ENCODE assay signal across 1 cellular context in genomic region chr11:111870887-111871692, GRCh38.
TF ChIP-seq lines count a peak whose summit lies in the region.

Gene ALG9 (minus strand): TSS chr11:111871581. CDS start chr11:111871482, 99 bp downstream.

TF ChIP-seq in HepG2, 621 proteins besides CTCF, POLR2A, EP300 and RAD21 (continued from another document and continues in another):
- peak; percentile 83 for TF ChIP-seq ZNF142 (CRISPR knock-in tag; IDR thresholded peaks at IDR 0.05)
- peak; percentile 50 for TF ChIP-seq POGZ (CRISPR knock-in tag; IDR thresholded peaks at IDR 0.05)
- TF ChIP-seq NR2F6 (IDR thresholded peaks at IDR 0.05), result no peak
- TF ChIP-seq NR2F6 (CRISPR knock-in tag; IDR thresholded peaks at IDR 0.05), result 0 out of 2 replicates have a peak, but pooled peaks have one; percentile 2
- no peak for TF ChIP-seq NFYC (CRISPR knock-in tag; IDR thresholded peaks at IDR 0.05)
- TF ChIP-seq TBX2 (CRISPR knock-in tag; IDR thresholded peaks at IDR 0.05; ENCODE audit: borderline replicate concordance), result peak; percentile 35; the same call in 1 of the 2 replicates
- TF ChIP-seq SRF (IDR thresholded peaks at IDR 0.05; ENCODE audit: low read depth, low read length), result no peak
- TF ChIP-seq LCORL (IDR thresholded peaks at IDR 0.05), result no peak
- TF ChIP-seq LCORL (CRISPR knock-in tag; IDR thresholded peaks at IDR 0.05), result no peak
- TF ChIP-seq ATF7 (IDR thresholded peaks at IDR 0.05), result no peak
- no peak for TF ChIP-seq ATF7 (CRISPR knock-in tag; IDR thresholded peaks at IDR 0.05)
- TF ChIP-seq RFXANK (CRISPR knock-in tag; IDR thresholded peaks at IDR 0.05), result no peak
- peak; percentile 61; the same call in 1 of the 2 replicates for TF ChIP-seq SP4 (CRISPR knock-in tag; IDR thresholded peaks at IDR 0.05)
- TF ChIP-seq MAZ (IDR thresholded peaks at IDR 0.05; ENCODE audit: borderline replicate concordance, low read depth, low read length), result no peak
- TF ChIP-seq MAZ (CRISPR knock-in tag; IDR thresholded peaks at IDR 0.05; ENCODE audit: low read depth), result peak; percentile 66
- TF ChIP-seq FUBP1 (CRISPR knock-in tag; IDR thresholded peaks at IDR 0.05; ENCODE audit: borderline replicate concordance), result no peak
- TF ChIP-seq HMGXB4 (CRISPR knock-in tag; IDR thresholded peaks at IDR 0.05; ENCODE audit: borderline replicate concordance in 1 of 2, low read depth in 1 of 2), result peak; percentile 79 to 83; a peak in 3 of 4 replicates
- peak; percentile 70 for TF ChIP-seq SKI (IDR thresholded peaks at IDR 0.05; ENCODE audit: partially characterized antibody)
- TF ChIP-seq CHD4 (IDR thresholded peaks at IDR 0.05; ENCODE audit: borderline replicate concordance, low read length), result no peak
- peak; percentile 57; the same call in 1 of the 2 replicates for TF ChIP-seq ZNF644 (CRISPR knock-in tag; IDR thresholded peaks at IDR 0.05; ENCODE audit: low read depth)
- peak; percentile 52; the same call in 1 of the 2 replicates for TF ChIP-seq ZNF777 (CRISPR knock-in tag; IDR thresholded peaks at IDR 0.05)
- TF ChIP-seq BATF2 (CRISPR knock-in tag; IDR thresholded peaks at IDR 0.05), result no peak
- TF ChIP-seq HOXA3 (CRISPR knock-in tag; IDR thresholded peaks at IDR 0.05), result peak; percentile 79
- TF ChIP-seq ZNF710 (CRISPR knock-in tag; IDR thresholded peaks at IDR 0.05; ENCODE audit: borderline replicate concordance), result 0 out of 2 replicates have a peak, but pooled peaks have one; percentile 14
- no peak for TF ChIP-seq SALL2 (CRISPR knock-in tag; IDR thresholded peaks at IDR 0.05)
- TF ChIP-seq ZNF576 (CRISPR knock-in tag; IDR thresholded peaks at IDR 0.05), result no peak
- TF ChIP-seq FOXK2 (IDR thresholded peaks at IDR 0.05), result no peak
- TF ChIP-seq ZSCAN25 (CRISPR knock-in tag; IDR thresholded peaks at IDR 0.05), result peak; percentile 16; the same call in 1 of the 2 replicates
- TF ChIP-seq KAT7 (CRISPR knock-in tag; IDR thresholded peaks at IDR 0.05; ENCODE audit: borderline replicate concordance), result peak; percentile 74; the same call in 1 of the 2 replicates
- no peak for TF ChIP-seq NRL (CRISPR knock-in tag; IDR thresholded peaks at IDR 0.05; ENCODE audit: borderline replicate concordance)
- TF ChIP-seq ZNF629 (CRISPR knock-in tag; conservative IDR thresholded peaks at IDR 0.05), result 0 out of 2 replicates have a peak, but pooled peaks have one; percentile 33
- TF ChIP-seq ZNF570 (CRISPR knock-in tag; IDR thresholded peaks at IDR 0.05; ENCODE audit: borderline replicate concordance), result no peak
- no peak for TF ChIP-seq GLI4 (CRISPR knock-in tag; IDR thresholded peaks at IDR 0.05; ENCODE audit: borderline replicate concordance)
- TF ChIP-seq CSRNP1 (CRISPR knock-in tag; IDR thresholded peaks at IDR 0.05), result peak; percentile 82; the same call in 1 of the 2 replicates
- TF ChIP-seq ELF1 (CRISPR knock-in tag; IDR thresholded peaks at IDR 0.05), result 0 out of 2 replicates have a peak, but pooled peaks have one; percentile 29
- no peak for TF ChIP-seq ZNF550 (CRISPR knock-in tag; IDR thresholded peaks at IDR 0.05; ENCODE audit: borderline replicate concordance)
- no peak for TF ChIP-seq CENPBD1 (CRISPR knock-in tag; IDR thresholded peaks at IDR 0.05; ENCODE audit: borderline replicate concordance, low read depth)
- TF ChIP-seq ZNF17 (CRISPR knock-in tag; IDR thresholded peaks at IDR 0.05), result no peak
- TF ChIP-seq KLF11 (CRISPR knock-in tag; IDR thresholded peaks at IDR 0.05), result no peak
- no peak for TF ChIP-seq KDM4B (CRISPR knock-in tag; IDR thresholded peaks at IDR 0.05)
- TF ChIP-seq PBX2 (CRISPR knock-in tag; IDR thresholded peaks at IDR 0.05), result no peak
- peak; percentile 34; the same call in 1 of the 2 replicates for TF ChIP-seq SIN3A (IDR thresholded peaks at IDR 0.05; ENCODE audit: borderline replicate concordance, low read depth, low read length)
- TF ChIP-seq DRAP1 (CRISPR knock-in tag; IDR thresholded peaks at IDR 0.05), result peak; percentile 39; the same call in 1 of the 2 replicates
- no peak for TF ChIP-seq ZNF235 (CRISPR knock-in tag; IDR thresholded peaks at IDR 0.05; ENCODE audit: borderline replicate concordance)
- TF ChIP-seq U2AF1 (optimal IDR thresholded peaks at IDR 0.05; ENCODE audit: low read depth, low read length), result no peak
- no peak for TF ChIP-seq ZNF704 (CRISPR knock-in tag; IDR thresholded peaks at IDR 0.05; ENCODE audit: borderline replicate concordance)
- no peak for TF ChIP-seq MBD4 (IDR thresholded peaks at IDR 0.05; ENCODE audit: borderline replicate concordance, low read length)
- no peak for TF ChIP-seq ZC3H13 (CRISPR knock-in tag; IDR thresholded peaks at IDR 0.05)
